Comparison of ENCODE assay signal across 1 cellular context in the genomic region with DNA sequence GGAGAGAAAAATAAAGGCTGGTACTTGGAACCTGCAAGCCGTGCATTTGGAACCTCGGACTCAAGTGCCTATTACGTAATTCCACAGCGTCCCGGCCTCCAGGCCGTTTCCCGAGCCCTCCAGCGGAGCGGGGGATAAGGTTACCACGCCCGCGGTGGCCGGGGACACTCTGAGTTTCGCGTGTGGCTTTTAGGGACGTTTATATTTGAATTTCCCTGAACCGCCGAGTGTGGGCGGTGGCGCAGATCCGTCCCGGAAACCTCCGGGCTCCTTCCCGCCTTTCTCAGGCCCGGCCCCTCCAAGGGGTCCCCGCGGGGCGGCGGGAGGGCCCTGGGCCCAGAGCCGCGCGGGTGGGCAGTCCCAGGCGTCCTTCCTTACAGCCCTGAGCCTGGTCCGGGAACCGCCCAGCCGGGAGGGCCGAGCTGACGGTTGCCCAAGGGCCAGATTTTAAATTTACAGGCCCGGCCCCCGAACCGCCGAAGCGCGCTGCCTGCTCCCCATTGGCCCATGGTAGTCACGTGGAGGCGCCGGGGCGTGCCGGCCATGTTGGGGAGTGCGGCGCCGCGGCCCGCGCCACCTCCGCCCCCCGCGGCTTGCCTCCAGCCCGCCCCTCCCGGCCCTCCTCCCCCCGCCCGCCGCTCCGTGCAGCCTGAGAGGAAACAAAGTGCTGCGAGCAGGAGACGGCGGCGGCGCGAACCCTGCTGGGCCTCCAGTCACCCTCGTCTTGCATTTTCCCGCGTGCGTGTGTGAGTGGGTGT.
TF ChIP-seq lines count a peak whose summit lies in the region.

A gene with protein sequence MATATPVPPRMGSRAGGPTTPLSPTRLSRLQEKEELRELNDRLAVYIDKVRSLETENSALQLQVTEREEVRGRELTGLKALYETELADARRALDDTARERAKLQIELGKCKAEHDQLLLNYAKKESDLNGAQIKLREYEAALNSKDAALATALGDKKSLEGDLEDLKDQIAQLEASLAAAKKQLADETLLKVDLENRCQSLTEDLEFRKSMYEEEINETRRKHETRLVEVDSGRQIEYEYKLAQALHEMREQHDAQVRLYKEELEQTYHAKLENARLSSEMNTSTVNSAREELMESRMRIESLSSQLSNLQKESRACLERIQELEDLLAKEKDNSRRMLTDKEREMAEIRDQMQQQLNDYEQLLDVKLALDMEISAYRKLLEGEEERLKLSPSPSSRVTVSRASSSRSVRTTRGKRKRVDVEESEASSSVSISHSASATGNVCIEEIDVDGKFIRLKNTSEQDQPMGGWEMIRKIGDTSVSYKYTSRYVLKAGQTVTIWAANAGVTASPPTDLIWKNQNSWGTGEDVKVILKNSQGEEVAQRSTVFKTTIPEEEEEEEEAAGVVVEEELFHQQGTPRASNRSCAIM (plus strand): TSS at position 638 of the 758 bp plus-strand sequence. CDS start 373 bp downstream, outside the sequence.

TF ChIP-seq in HepG2, 621 proteins besides CTCF, POLR2A, EP300 and RAD21 (continued from another document and continues in another):
- TF ChIP-seq, protein P1, sequence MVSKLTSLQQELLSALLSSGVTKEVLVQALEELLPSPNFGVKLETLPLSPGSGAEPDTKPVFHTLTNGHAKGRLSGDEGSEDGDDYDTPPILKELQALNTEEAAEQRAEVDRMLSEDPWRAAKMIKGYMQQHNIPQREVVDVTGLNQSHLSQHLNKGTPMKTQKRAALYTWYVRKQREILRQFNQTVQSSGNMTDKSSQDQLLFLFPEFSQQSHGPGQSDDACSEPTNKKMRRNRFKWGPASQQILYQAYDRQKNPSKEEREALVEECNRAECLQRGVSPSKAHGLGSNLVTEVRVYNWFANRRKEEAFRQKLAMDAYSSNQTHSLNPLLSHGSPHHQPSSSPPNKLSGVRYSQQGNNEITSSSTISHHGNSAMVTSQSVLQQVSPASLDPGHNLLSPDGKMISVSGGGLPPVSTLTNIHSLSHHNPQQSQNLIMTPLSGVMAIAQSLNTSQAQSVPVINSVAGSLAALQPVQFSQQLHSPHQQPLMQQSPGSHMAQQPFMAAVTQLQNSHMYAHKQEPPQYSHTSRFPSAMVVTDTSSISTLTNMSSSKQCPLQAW (CRISPR knock-in tag; IDR thresholded peaks at IDR 0.05) = 0 out of 2 replicates have a peak, but pooled peaks have one; percentile 21
- TF ChIP-seq PRMT3 (CRISPR knock-in tag; IDR thresholded peaks at IDR 0.05; ENCODE audit: borderline replicate concordance, low read depth) (peak; percentile 72; the same call in 1 of the 2 replicates), SMAD3 (CRISPR knock-in tag; IDR thresholded peaks at IDR 0.05) (0 out of 2 replicates have a peak, but pooled peaks have one; percentile 18), JUND (CRISPR knock-in tag; IDR thresholded peaks at IDR 0.05) (no peak), ZNF124 (CRISPR knock-in tag; IDR thresholded peaks at IDR 0.05) (peak; percentile 63; the same call in 1 of the 2 replicates), ZNF34 (CRISPR knock-in tag; IDR thresholded peaks at IDR 0.05; ENCODE audit: borderline replicate concordance) (no peak), CBFB (CRISPR knock-in tag; IDR thresholded peaks at IDR 0.05) (0 out of 2 replicates have a peak, but pooled peaks have one; percentile 25), ZNF230 (CRISPR knock-in tag; IDR thresholded peaks at IDR 0.05) (no peak), ZNF746 (CRISPR knock-in tag; IDR thresholded peaks at IDR 0.05) (peak; percentile 35; the same call in 1 of the 2 replicates), NFIC (IDR thresholded peaks at IDR 0.05; ENCODE audit: low read length) (peak; percentile 52; the same call in 1 of the 2 replicates), ZBTB20 (CRISPR knock-in tag; IDR thresholded peaks at IDR 0.05; ENCODE audit: borderline replicate concordance, low read depth) (no peak), ZFAT (CRISPR knock-in tag; conservative IDR thresholded peaks at IDR 0.05) (no peak), ZNF350 (CRISPR knock-in tag; IDR thresholded peaks at IDR 0.05; ENCODE audit: borderline replicate concordance, low read depth) (peak; percentile 53; the same call in 1 of the 2 replicates), KMT2A (CRISPR knock-in tag; IDR thresholded peaks at IDR 0.05) (peak; percentile 49; the same call in 1 of the 2 replicates), TBX3 (IDR thresholded peaks at IDR 0.05; ENCODE audit: borderline replicate concordance) (no peak), KLF11 (CRISPR knock-in tag; IDR thresholded peaks at IDR 0.05) (no peak), HMGA1 (CRISPR knock-in tag; conservative IDR thresholded peaks at IDR 0.05) (no peak), ZNF510 (CRISPR knock-in tag; IDR thresholded peaks at IDR 0.05; ENCODE audit: low read depth) (no peak), ZNF33B (CRISPR knock-in tag; IDR thresholded peaks at IDR 0.05) (no peak), ZNF557 (CRISPR knock-in tag; IDR thresholded peaks at IDR 0.05) (0 out of 2 replicates have a peak, but pooled peaks have one; percentile 35), ZNF562 (CRISPR knock-in tag; IDR thresholded peaks at IDR 0.05; ENCODE audit: borderline replicate concordance) (0 out of 2 replicates have a peak, but pooled peaks have one; percentile 26), NPAS2 (CRISPR knock-in tag; IDR thresholded peaks at IDR 0.05; ENCODE audit: borderline replicate concordance) (no peak), MED13 (CRISPR knock-in tag; IDR thresholded peaks at IDR 0.05) (peak; percentile 25; the same call in 1 of the 2 replicates), ZNF720 (CRISPR knock-in tag; IDR thresholded peaks at IDR 0.05) (no peak), MED8 (CRISPR knock-in tag; IDR thresholded peaks at IDR 0.05; ENCODE audit: insufficient replicate concordance) (peak; percentile 62), NONO (IDR thresholded peaks at IDR 0.05) (no peak), NONO (CRISPR knock-in tag; conservative IDR thresholded peaks at IDR 0.05) (0 out of 2 replicates have a peak, but pooled peaks have one; percentile 65), ZNF776 (CRISPR knock-in tag; IDR thresholded peaks at IDR 0.05) (no peak; the same call in 1 of the 2 replicates), SMAD1 (CRISPR knock-in tag; IDR thresholded peaks at IDR 0.05; ENCODE audit: borderline replicate concordance, low read depth) (no peak), HHEX (CRISPR knock-in tag; IDR thresholded peaks at IDR 0.05) (no peak), ADNP (CRISPR knock-in tag; IDR thresholded peaks at IDR 0.05) (0 out of 2 replicates have a peak, but pooled peaks have one; percentile 18), HNRNPK (IDR thresholded peaks at IDR 0.05; ENCODE audit: low read depth, low read length, poor library complexity, severe bottlenecking) (no peak), MAFG (CRISPR knock-in tag; IDR thresholded peaks at IDR 0.05) (no peak), ZNF496 (CRISPR knock-in tag; IDR thresholded peaks at IDR 0.05; ENCODE audit: insufficient replicate concordance) (no peak), EHMT2 (IDR thresholded peaks at IDR 0.05; ENCODE audit: borderline replicate concordance, low read depth, low read length) (no peak), ZC3H13 (CRISPR knock-in tag; IDR thresholded peaks at IDR 0.05) (peak; percentile 96), CREB1 (IDR thresholded peaks at IDR 0.05) (peak; percentile 1; the same call in 1 of the 2 replicates), CREB1 (CRISPR knock-in tag; IDR thresholded peaks at IDR 0.05) (peak; percentile 31; the same call in 1 of the 2 replicates), ZC3H4 (CRISPR knock-in tag; IDR thresholded peaks at IDR 0.05; ENCODE audit: borderline replicate concordance) (no peak)
- TF ChIP-seq, protein P2, sequence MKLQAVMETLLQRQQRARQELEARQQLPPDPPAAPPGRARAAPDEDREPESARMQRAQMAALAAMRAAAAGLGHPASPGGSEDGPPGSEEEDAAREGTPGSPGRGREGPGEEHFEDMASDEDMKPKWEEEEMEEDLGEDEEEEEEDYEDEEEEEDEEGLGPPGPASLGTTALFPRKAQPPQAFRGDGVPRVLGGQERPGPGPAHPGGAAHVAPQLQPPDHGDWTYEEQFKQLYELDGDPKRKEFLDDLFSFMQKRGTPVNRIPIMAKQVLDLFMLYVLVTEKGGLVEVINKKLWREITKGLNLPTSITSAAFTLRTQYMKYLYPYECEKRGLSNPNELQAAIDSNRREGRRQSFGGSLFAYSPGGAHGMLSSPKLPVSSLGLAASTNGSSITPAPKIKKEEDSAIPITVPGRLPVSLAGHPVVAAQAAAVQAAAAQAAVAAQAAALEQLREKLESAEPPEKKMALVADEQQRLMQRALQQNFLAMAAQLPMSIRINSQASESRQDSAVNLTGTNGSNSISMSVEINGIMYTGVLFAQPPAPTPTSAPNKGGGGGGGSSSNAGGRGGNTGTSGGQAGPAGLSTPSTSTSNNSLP (IDR thresholded peaks at IDR 0.05; ENCODE audit: low read depth, low read length) = no peak
- TF ChIP-seq, protein P3, sequence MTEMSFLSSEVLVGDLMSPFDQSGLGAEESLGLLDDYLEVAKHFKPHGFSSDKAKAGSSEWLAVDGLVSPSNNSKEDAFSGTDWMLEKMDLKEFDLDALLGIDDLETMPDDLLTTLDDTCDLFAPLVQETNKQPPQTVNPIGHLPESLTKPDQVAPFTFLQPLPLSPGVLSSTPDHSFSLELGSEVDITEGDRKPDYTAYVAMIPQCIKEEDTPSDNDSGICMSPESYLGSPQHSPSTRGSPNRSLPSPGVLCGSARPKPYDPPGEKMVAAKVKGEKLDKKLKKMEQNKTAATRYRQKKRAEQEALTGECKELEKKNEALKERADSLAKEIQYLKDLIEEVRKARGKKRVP (CRISPR knock-in tag; IDR thresholded peaks at IDR 0.05) = peak in 1 of 2 experiments; percentile 70; a peak in 2 of 4 replicates
- TF ChIP-seq, protein P4, sequence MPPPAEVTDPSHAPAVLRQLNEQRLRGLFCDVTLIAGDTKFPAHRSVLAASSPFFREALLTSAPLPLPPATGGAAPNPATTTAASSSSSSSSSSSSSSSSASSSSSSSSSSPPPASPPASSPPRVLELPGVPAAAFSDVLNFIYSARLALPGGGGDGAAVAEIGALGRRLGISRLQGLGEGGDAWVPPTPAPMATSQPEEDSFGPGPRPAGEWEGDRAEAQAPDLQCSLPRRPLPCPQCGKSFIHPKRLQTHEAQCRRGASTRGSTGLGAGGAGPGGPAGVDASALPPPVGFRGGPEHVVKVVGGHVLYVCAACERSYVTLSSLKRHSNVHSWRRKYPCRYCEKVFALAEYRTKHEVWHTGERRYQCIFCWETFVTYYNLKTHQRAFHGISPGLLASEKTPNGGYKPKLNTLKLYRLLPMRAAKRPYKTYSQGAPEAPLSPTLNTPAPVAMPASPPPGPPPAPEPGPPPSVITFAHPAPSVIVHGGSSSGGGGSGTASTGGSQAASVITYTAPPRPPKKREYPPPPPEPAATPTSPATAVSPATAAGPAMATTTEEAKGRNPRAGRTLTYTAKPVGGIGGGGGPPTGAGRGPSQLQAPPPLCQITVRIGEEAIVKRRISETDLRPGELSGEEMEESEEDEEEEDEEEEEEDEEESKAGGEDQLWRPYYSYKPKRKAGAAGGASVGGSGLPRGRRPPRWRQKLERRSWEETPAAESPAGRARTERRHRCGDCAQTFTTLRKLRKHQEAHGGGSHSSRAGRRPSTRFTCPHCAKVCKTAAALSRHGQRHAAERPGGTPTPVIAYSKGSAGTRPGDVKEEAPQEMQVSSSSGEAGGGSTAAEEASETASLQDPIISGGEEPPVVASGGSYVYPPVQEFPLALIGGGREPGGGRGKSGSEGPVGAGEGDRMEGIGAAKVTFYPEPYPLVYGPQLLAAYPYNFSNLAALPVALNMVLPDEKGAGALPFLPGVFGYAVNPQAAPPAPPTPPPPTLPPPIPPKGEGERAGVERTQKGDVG (CRISPR knock-in tag; IDR thresholded peaks at IDR 0.05; ENCODE audit: borderline replicate concordance) = no peak
- TF ChIP-seq, protein P5, sequence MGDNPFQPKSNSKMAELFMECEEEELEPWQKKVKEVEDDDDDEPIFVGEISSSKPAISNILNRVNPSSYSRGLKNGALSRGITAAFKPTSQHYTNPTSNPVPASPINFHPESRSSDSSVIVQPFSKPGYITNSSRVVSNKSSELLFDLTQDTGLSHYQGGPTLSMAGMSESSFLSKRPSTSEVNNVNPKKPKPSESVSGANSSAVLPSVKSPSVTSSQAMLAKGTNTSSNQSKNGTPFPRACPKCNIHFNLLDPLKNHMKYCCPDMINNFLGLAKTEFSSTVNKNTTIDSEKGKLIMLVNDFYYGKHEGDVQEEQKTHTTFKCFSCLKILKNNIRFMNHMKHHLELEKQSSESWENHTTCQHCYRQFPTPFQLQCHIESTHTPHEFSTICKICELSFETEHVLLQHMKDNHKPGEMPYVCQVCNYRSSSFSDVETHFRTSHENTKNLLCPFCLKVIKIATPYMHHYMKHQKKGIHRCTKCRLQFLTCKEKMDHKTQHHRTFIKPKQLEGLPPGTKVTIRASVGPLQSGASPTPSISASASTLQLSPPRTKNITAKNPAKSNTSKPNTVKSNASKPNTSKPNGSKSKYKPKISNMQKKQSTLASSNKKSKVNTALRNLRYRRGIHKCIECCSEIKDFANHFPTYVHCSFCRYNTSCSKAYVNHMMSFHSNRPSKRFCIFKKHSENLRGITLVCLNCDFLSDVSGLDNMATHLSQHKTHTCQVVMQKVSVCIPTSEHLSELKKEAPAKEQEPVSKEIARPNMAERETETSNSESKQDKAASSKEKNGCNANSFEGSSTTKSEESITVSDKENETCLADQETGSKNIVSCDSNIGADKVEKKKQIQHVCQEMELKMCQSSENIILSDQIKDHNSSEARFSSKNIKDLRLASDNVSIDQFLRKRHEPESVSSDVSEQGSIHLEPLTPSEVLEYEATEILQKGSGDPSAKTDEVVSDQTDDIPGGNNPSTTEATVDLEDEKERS (CRISPR knock-in tag; IDR thresholded peaks at IDR 0.05) = 0 out of 2 replicates have a peak, but pooled peaks have one; percentile 65
- TF ChIP-seq, protein P6, sequence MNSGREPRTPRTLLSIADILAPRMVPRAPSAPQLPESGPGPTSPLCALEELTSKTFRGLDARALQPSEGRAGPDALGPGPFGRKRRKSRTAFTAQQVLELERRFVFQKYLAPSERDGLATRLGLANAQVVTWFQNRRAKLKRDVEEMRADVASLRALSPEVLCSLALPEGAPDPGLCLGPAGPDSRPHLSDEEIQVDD (CRISPR knock-in tag; IDR thresholded peaks at IDR 0.05; ENCODE audit: borderline replicate concordance) = no peak
- TF ChIP-seq, protein P7, sequence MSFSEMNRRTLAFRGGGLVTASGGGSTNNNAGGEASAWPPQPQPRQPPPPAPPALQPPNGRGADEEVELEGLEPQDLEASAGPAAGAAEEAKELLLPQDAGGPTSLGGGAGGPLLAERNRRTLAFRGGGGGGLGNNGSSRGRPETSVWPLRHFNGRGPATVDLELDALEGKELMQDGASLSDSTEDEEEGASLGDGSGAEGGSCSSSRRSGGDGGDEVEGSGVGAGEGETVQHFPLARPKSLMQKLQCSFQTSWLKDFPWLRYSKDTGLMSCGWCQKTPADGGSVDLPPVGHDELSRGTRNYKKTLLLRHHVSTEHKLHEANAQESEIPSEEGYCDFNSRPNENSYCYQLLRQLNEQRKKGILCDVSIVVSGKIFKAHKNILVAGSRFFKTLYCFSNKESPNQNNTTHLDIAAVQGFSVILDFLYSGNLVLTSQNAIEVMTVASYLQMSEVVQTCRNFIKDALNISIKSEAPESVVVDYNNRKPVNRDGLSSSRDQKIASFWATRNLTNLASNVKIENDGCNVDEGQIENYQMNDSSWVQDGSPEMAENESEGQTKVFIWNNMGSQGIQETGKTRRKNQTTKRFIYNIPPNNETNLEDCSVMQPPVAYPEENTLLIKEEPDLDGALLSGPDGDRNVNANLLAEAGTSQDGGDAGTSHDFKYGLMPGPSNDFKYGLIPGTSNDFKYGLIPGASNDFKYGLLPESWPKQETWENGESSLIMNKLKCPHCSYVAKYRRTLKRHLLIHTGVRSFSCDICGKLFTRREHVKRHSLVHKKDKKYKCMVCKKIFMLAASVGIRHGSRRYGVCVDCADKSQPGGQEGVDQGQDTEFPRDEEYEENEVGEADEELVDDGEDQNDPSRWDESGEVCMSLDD (CRISPR knock-in tag; IDR thresholded peaks at IDR 0.05; ENCODE audit: borderline replicate concordance) = 0 out of 2 replicates have a peak, but pooled peaks have one; percentile 15
- TF ChIP-seq, protein P8, sequence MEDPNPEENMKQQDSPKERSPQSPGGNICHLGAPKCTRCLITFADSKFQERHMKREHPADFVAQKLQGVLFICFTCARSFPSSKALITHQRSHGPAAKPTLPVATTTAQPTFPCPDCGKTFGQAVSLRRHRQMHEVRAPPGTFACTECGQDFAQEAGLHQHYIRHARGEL (CRISPR knock-in tag; IDR thresholded peaks at IDR 0.05) = no peak
